16 cellular contexts compared by ENCODE assay signal in genomic region chr2:180463608-180464007, GRCh38.
DNase-seq lines count a peak whose midpoint lies in the region; ATAC-seq and TF ChIP-seq lines count a peak whose summit lies in the region.
"Had no signal": no experiment of that assay in that cellular context is flagged by ENCODE, and none has a peak within 500 bp of the region (broad histone marks: within the 10 kb centered on the region; RNA-seq: fewer than 3 reads in every experiment).

No MANE protein-coding gene starts in this region.

- H3K4me2 ChIP-seq in neuronal stem cell (ENCODE audit: insufficient read depth, low read length, poor library complexity, severe bottlenecking): no peak overlapping the region
- H3K4me2 ChIP-seq: PC-9 had no signal

- ATAC-seq in RWPE2 (ENCODE audit: low read depth) (peak; percentile 85), esophagus mucosa (peak; percentile 88), GM21381 (IDR thresholded peaks at IDR 0.05; ENCODE audit: unreplicated experiment) (no peak)

- no peak overlapping the region for H3K23ac ChIP-seq in neuronal stem cell (ENCODE audit: low read depth, low read length, poor library complexity)

- no peak overlapping the region for H2BK5ac ChIP-seq in neuronal stem cell (ENCODE audit: low read length)

- H3K4me1 ChIP-seq in RWPE2 (ENCODE audit: insufficient read depth, poor library complexity, severe bottlenecking): peaks cover 11% of the 10 kb centered on the region
- H3K4me1 ChIP-seq in neuronal stem cell (ENCODE audit: control insufficient read depth in 2 of 2, insufficient read depth in 1 of 2, low read depth in 1 of 2, low read length in 2 of 2): peaks cover 0 to 3% of the 10 kb centered on the region in 2 donors
- no peaks in the 10 kb centered on the region for H3K4me1 ChIP-seq in spleen

- H3K18ac ChIP-seq in neuronal stem cell (ENCODE audit: low read length): no peak overlapping the region

- no peak overlapping the region for H2AK5ac ChIP-seq in neuronal stem cell (ENCODE audit: low read depth, low read length)

- no peak overlapping the region for H2BK120ac ChIP-seq in neuronal stem cell (ENCODE audit: low read depth, low read length)

- no peak overlapping the region for H4K91ac ChIP-seq in neuronal stem cell (ENCODE audit: low read depth, low read length, poor library complexity)

- no peak overlapping the region for H3K9ac ChIP-seq in neuronal stem cell (ENCODE audit: low read depth, low read length, poor library complexity)

- H3K27ac ChIP-seq in RWPE2 (ENCODE audit: poor library complexity, severe bottlenecking) (peak overlapping the region; percentile 30), neuronal stem cell (replicated peaks; ENCODE audit: low read length) (no peak overlapping the region), spleen (no peak overlapping the region)
- H3K27ac ChIP-seq: C4-2B, PC-9 had no signal

- H2BK15ac ChIP-seq in neuronal stem cell (ENCODE audit: low read length): no peak overlapping the region

- H3K9me3 ChIP-seq in RWPE2 (ENCODE audit: severe bottlenecking) (no peaks in the 10 kb centered on the region), neuronal stem cell (replicated peaks in 1 of 2; ENCODE audit: control insufficient read depth in 2 of 2, insufficient read depth in 1 of 2, low read depth in 1 of 2, low read length in 2 of 2) (peaks cover 0 to 4% of the 10 kb centered on the region in 2 donors), spleen (peaks cover 0 to 12% (median 4%) of the 10 kb centered on the region in 8 donors)
- H3K9me3 ChIP-seq: MG63 had no signal

- DNase-seq in HPDE6-E6E7 (ENCODE audit: extremely low spot score) (peak; percentile 49), RWPE2 (ENCODE audit: low spot score) (no peak), neuronal stem cell (ENCODE audit: low spot score) (no peak), spleen (no peak), cerebellar nuclear complex (lab: John Stamatoyannopoulos, UW) (no peak)
- DNase-seq: DMS 273 treated with DMSO at 0.1 percent for 48 hours, HFFc6, MG63, NCI-H1092 treated with DMSO at 0.1 percent for 48 hours, NCI-H187, NCI-H510A, NCI-H82, PC-9 had no signal

- H3K4ac ChIP-seq in neuronal stem cell (ENCODE audit: low read length): no peak overlapping the region

- H4K8ac ChIP-seq in neuronal stem cell (ENCODE audit: low read depth, low read length): no peak overlapping the region

- no peak overlapping the region for H3K14ac ChIP-seq in neuronal stem cell (ENCODE audit: low read length)

- TF ChIP-seq CTCF in RWPE2 (IDR thresholded peaks at IDR 0.05; ENCODE audit: poor library complexity, severe bottlenecking): no peak
- no peak for TF ChIP-seq CTCF in spleen (IDR thresholded peaks at IDR 0.05 in 8 of 11, conservative IDR thresholded peaks at IDR 0.05 in 3 of 11)

- H3K36me3 ChIP-seq in RWPE2 (ENCODE audit: low read depth) (no peaks in the 10 kb centered on the region), neuronal stem cell (replicated peaks in 1 of 2; ENCODE audit: control insufficient read depth in 2 of 2, insufficient read depth in 2 of 2, low read length in 2 of 2) (no peaks in the 10 kb centered on the region), spleen (no peaks in the 10 kb centered on the region)
- H3K36me3 ChIP-seq: MG63 had no signal

- H2BK12ac ChIP-seq in neuronal stem cell (ENCODE audit: low read length): no peak overlapping the region

- H3K4me3 ChIP-seq in RWPE2 (ENCODE audit: severe bottlenecking) (no peak overlapping the region), neuronal stem cell (ENCODE audit: low read length in 2 of 2) (no peak overlapping the region), spleen (no peak overlapping the region)
- H3K4me3 ChIP-seq: MG63, PC-9 had no signal

- peak overlapping the region; percentile 68 for H2AFZ ChIP-seq in neuronal stem cell (ENCODE audit: low read length)
- H2AFZ ChIP-seq: PC-9 had no signal

- no peaks in the 10 kb centered on the region for H3K27me3 ChIP-seq in RWPE2 (ENCODE audit: insufficient read depth, poor library complexity, severe bottlenecking)
- no peaks in the 10 kb centered on the region for H3K27me3 ChIP-seq in neuronal stem cell (ENCODE audit: control insufficient read depth in 3 of 3, insufficient read depth in 3 of 3, low read depth in 1 of 3, low read length in 3 of 3)
- no peaks in the 10 kb centered on the region for H3K27me3 ChIP-seq in spleen (replicated peaks in 1 of 7)
- H3K27me3 ChIP-seq: MG63 had no signal

- TF ChIP-seq POLR2A in spleen (IDR thresholded peaks at IDR 0.05): no peak

- intact Hi-C loops in spleen (cut with DNase I; ENCODE audit: low total_unique reads): no loop called here

- H3K79me1 ChIP-seq in neuronal stem cell (ENCODE audit: low read depth, low read length): no peaks in the 10 kb centered on the region
